ENCODE assay signal across 2 cellular contexts in the genomic region with DNA sequence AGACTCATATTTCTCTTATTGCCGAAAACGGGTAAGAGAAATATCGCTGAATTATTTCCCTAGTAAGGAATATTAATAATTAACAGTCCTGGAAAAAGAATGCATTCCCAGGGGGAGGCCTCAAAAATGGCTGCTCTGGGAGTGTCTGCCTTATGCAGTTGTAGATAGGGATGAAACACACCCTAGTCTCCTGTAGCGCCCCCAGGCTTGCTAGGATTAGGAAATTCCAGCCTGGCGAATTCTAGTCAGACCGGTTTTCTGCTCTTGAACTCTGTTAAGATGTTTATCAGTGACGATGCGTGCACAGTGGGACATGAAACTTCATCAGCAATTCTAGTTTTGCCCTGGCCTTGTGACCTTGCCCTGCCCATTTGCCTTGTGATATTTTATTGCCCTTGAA. TPM values are rescaled to one million over a fixed set of nuclear protein-coding genes. Genes with fewer than 3 reads are reported as not detected.
"Had no signal": no experiment of that assay in that cellular context is flagged by ENCODE, and none has a peak within 500 bp of the region (broad histone marks: within the 10 kb centered on the region; RNA-seq: fewer than 3 reads in every experiment).

No MANE protein-coding gene starts in this region.

RNA-seq across cellular contexts. Expression of gene HS6ST3, which starts 18.2 kb away (rescaled TPM):
- total RNA-seq: LHCN-M2, T-cell had no signal
